In genomic region chr2:9065901-9066300, GRCh38 we compare ENCODE assay signal across 1 cellular context.
TF ChIP-seq lines count a peak whose summit lies in the region.

No MANE protein-coding gene starts in this region.

TF ChIP-seq in K562, 482 proteins besides CTCF, POLR2A, EP300 and RAD21 (continued from another document):
- TF ChIP-seq RBM22 (IDR thresholded peaks at IDR 0.05; ENCODE audit: low read depth, low read length, poor library complexity, severe bottlenecking) (no peak), TAF7 (tag; IDR thresholded peaks at IDR 0.05) (no peak), SMAD2 (IDR thresholded peaks at IDR 0.05; ENCODE audit: low read depth, low read length) (no peak), ZFPM2 (CRISPR knock-in tag; IDR thresholded peaks at IDR 0.05) (no peak), ZNF280B (CRISPR knock-in tag; IDR thresholded peaks at IDR 0.05) (peak; percentile 72; the same call in 1 of the 2 replicates), ZNF79 (CRISPR knock-in tag; IDR thresholded peaks at IDR 0.05; ENCODE audit: low read depth) (no peak), ZNF766 (CRISPR knock-in tag; conservative IDR thresholded peaks at IDR 0.05) (peak; percentile 64; the same call in 1 of the 2 replicates)
TF ChIP-seq in K562: peak in this region for 8.
